In the genomic region with DNA sequence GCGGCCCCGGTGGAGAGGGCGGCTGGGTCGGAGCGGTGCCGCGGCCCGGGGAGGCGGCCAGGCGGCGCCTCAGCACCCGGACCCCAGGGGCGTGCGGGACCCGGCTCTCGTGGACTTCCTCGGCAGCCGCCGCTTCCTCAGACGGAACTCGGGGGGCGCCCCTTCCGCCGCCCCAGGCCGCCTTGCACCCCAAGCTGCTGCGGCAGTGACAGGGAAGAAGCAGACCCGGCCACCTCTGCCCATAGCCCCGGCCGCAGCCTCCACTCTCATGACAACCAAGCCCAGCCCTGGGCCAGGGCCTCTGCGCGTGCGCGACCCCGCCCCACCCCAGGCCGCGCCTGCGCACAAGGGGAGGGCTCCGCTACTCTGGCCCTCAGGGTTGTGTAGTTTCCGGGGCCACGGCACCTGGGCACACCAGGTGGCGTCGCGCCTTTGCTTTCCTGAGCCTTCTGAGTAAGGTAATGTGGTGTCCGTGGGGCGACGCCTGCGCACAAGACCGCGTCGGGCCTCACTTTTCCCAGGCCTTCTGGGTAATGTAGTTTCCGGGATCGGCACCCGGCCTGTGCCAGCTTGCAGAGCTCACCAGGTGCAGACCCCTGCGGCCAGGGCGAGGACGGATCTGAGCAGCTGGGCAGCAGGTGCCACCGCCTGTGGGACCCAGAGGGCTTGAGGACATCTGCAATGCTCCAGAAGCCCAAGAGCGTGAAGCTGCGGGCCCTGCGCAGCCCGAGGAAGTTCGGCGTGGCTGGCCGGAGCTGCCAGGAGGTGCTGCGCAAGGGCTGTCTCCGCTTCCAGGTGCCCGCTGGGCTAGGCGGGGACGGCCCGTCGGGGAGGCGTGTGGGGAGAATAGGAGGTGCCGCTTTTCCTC, we compare ENCODE assay signal across 8 cellular contexts. TPM values are rescaled to one million over a fixed set of nuclear protein-coding genes. Genes with fewer than 3 reads are reported as not detected.
DNase-seq lines count a peak whose midpoint lies in the region; ATAC-seq and FAIRE-seq lines count a peak whose summit lies in the region.

A gene (minus strand): TSS at position 289 of the 868 bp plus-strand sequence. CDS start 4,804 bp downstream, outside the sequence.
A gene with protein sequence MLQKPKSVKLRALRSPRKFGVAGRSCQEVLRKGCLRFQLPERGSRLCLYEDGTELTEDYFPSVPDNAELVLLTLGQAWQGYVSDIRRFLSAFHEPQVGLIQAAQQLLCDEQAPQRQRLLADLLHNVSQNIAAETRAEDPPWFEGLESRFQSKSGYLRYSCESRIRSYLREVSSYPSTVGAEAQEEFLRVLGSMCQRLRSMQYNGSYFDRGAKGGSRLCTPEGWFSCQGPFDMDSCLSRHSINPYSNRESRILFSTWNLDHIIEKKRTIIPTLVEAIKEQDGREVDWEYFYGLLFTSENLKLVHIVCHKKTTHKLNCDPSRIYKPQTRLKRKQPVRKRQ (plus strand): TSS at position 554 of the 868 bp plus-strand sequence. CDS start 128 bp downstream, at position 682.

- ATAC-seq in GM21717 (IDR thresholded peaks at IDR 0.05; ENCODE audit: unreplicated experiment) (peak; percentile 93), naive B cell (ENCODE audit: low read depth in 2 of 2) (peak; percentile 94 to 95)
- peak; percentile 99 for ATAC-seq in stimulated activated memory B cell treated with anti-CD40 and anti-IgM and Interleukin-4, amounts not matched to agents 10 μg/mL and 1 μg/mL and 100 μg/mL, for 72 hours

- DNase-seq in DMS79 (lab: John Stamatoyannopoulos, UW) (peak; percentile 99), KBM-7 (peak; percentile 96), RCC 7860 (ENCODE audit: low spot score) (peak; percentile 96), activated T-helper 1 cell treated with Interleukin-2 at 50 U/mL for 16 hours (ENCODE audit: low read depth) (peak; percentile 97), fibroblast of gingiva (ENCODE audit: low read depth) (peak; percentile 57), naive B cell (peak; percentile 99)

- in situ Hi-C loops in KBM-7 (cut with MboI; ENCODE audit: low pct_unique_long_range_greater_than_20kb, low sequenced_read_pairs): no loop called here

- H3K4me3 Mint-ChIP-seq in naive B cell: peak within 1 kb of the TSS; percentile 94 to 99 (median 98)
- peak within 1 kb of the TSS; percentile 96 for H3K4me3 Mint-ChIP-seq in stimulated activated memory B cell treated with anti-CD40 and anti-IgM and Interleukin-4, amounts not matched to agents 10 μg/mL and 1 μg/mL and 100 μg/mL, for 72 hours

- peaks cover 18 to 40% (median 23%) of the 10 kb centered on the region in 3 donors for H3K4me1 Mint-ChIP-seq in naive B cell
- H3K4me1 Mint-ChIP-seq in stimulated activated memory B cell treated with anti-CD40 and anti-IgM and Interleukin-4, amounts not matched to agents 10 μg/mL and 1 μg/mL and 100 μg/mL, for 72 hours: peaks cover 47% of the 10 kb centered on the region

- FAIRE-seq in RCC 7860 (lab: Jason Lieb, UNC): peak; percentile 85

- peak within 1 kb of the TSS; percentile 82 to 98 (median 92) for H3K27ac Mint-ChIP-seq in naive B cell
- peak within 1 kb of the TSS; percentile 87 for H3K27ac Mint-ChIP-seq in stimulated activated memory B cell treated with anti-CD40 and anti-IgM and Interleukin-4, amounts not matched to agents 10 μg/mL and 1 μg/mL and 100 μg/mL, for 72 hours

- H3K36me3 Mint-ChIP-seq in naive B cell: no peaks in the 10 kb centered on the region
- no peaks in the 10 kb centered on the region for H3K36me3 Mint-ChIP-seq in stimulated activated memory B cell treated with anti-CD40 and anti-IgM and Interleukin-4, amounts not matched to agents 10 μg/mL and 1 μg/mL and 100 μg/mL, for 72 hours

- H3K9me3 Mint-ChIP-seq in naive B cell: no peaks in the 10 kb centered on the region
- no peaks in the 10 kb centered on the region for H3K9me3 Mint-ChIP-seq in stimulated activated memory B cell treated with anti-CD40 and anti-IgM and Interleukin-4, amounts not matched to agents 10 μg/mL and 1 μg/mL and 100 μg/mL, for 72 hours

- no peaks in the 10 kb centered on the region for H3K27me3 Mint-ChIP-seq in naive B cell
- H3K27me3 Mint-ChIP-seq in stimulated activated memory B cell treated with anti-CD40 and anti-IgM and Interleukin-4, amounts not matched to agents 10 μg/mL and 1 μg/mL and 100 μg/mL, for 72 hours: no peaks in the 10 kb centered on the region

RNA-seq across cellular contexts. Expression of the first gene that starts in this region (rescaled TPM):
- 10 to 100 TPM in 5 of 6 donors, 1 to 10 TPM in 1; 8.1 to 34.6 (median 17.5) TPM for polyA plus RNA-seq in naive B cell (ENCODE audit: low read depth in 6 of 6)

RNA-seq across cellular contexts. Expression of the second gene that starts in this region (rescaled TPM):
- 10 to 100 TPM in 1 of 6 donors, 1 to 10 TPM in 5; 2.7 to 10.2 (median 7.3) TPM for polyA plus RNA-seq in naive B cell (ENCODE audit: low read depth in 6 of 6)

Comparison
In these comparisons a context has a peak if more than half of its experiments do, and no peak if none do; other contexts are left out.
1. Peak in every context shown above with its lines: DNase-seq and ATAC-seq.